Comparison of ENCODE assay signal across 8 cellular contexts in genomic region chr22:44497218-44497903, GRCh38. TPM values are rescaled to one million over a fixed set of nuclear protein-coding genes. Genes with fewer than 3 reads are reported as not detected.
DNase-seq lines count a peak whose midpoint lies in the region; ATAC-seq and TF ChIP-seq lines count a peak whose summit lies in the region.

No MANE protein-coding gene starts in this region.

- no peaks in the 10 kb centered on the region for H3K36me3 Mint-ChIP-seq in IgD-negative memory B cell

- peak overlapping the region; percentile 33 to 80 (median 76) for H3K4me3 Mint-ChIP-seq in IgD-negative memory B cell

- H3K4me3 ChIP-seq in mammary epithelial cell (replicated peaks in 1 of 3; ENCODE audit: insufficient read depth in 1 of 3, low read depth in 2 of 3, low read length in 3 of 3) = peak overlapping the region; percentile 62 to 80 (median 72)

- no peaks in the 10 kb centered on the region for H3K36me3 ChIP-seq in mammary epithelial cell (ENCODE audit: insufficient read depth, low read length)

- peaks cover 2 to 4% (median 3%) of the 10 kb centered on the region in 3 donors for H3K9me3 Mint-ChIP-seq in IgD-negative memory B cell

- peaks cover 23% of the 10 kb centered on the region for H3K79me2 ChIP-seq in mammary epithelial cell (ENCODE audit: insufficient read depth, low read length)

- H3K27ac ChIP-seq in C4-2B (peak overlapping the region; percentile 91), mammary epithelial cell (ENCODE audit: insufficient read depth, low read depth, low read length) (peak overlapping the region; percentile 76), layer of hippocampus (ENCODE audit: low read depth, low read length) (peak overlapping the region; percentile 71), substantia nigra (ENCODE audit: low read depth, low read length, poor library complexity, severe bottlenecking) (peak overlapping the region; percentile 71)

- CTCF ChIA-PET in mammary epithelial cell (lab: Charles Lee; ENCODE audit: low non-redundant PET) = no interaction called here

- DNase-seq in mammary epithelial cell = peak; percentile 3
- peak in 4 of 49 donors; percentile 17 to 74 (median 36) for DNase-seq in substantia nigra (lab: John Stamatoyannopoulos, UW)

- 38% methylated on average over 30 of the region's 49 CpGs for WGBS in mammary epithelial cell (ENCODE audit: low coverage, missing lambda C conversion rate)

- TF ChIP-seq CTCF in C4-2B (conservative IDR thresholded peaks at IDR 0.05) (no peak), mammary epithelial cell (conservative IDR thresholded peaks at IDR 0.05 in 1 of 2, IDR thresholded peaks at IDR 0.05 in 1 of 2; ENCODE audit: extremely low read depth in 1 of 2, insufficient read depth in 1 of 2, low read depth in 1 of 2, low read length in 2 of 2) (no peak)

- H3K4me2 ChIP-seq in mammary epithelial cell (ENCODE audit: insufficient read depth, low read depth, low read length) = peak overlapping the region; percentile 100

- no peaks in the 10 kb centered on the region for H4K20me1 ChIP-seq in mammary epithelial cell (ENCODE audit: insufficient read depth, low read length)

- peaks cover 10% of the 10 kb centered on the region for H3K4me1 ChIP-seq in mammary epithelial cell (ENCODE audit: insufficient read depth, low read length)

- peak overlapping the region; percentile 66 for H3K9ac ChIP-seq in mammary epithelial cell (ENCODE audit: insufficient read depth, low read length)

- no peak for ATAC-seq in GM18861 (IDR thresholded peaks at IDR 0.05; ENCODE audit: unreplicated experiment)
- no peak for ATAC-seq in HG02938 (IDR thresholded peaks at IDR 0.05; ENCODE audit: unreplicated experiment)
- no peak for ATAC-seq in GM19467 (IDR thresholded peaks at IDR 0.05; ENCODE audit: unreplicated experiment)

- H2AFZ ChIP-seq in mammary epithelial cell (ENCODE audit: low read depth, low read length) = peak overlapping the region; percentile 96

- H3K27me3 Mint-ChIP-seq in IgD-negative memory B cell = peaks cover 3% of the 10 kb centered on the region

- H3K9me3 ChIP-seq in mammary epithelial cell (replicated peaks; ENCODE audit: insufficient read depth, low read length) = no peaks in the 10 kb centered on the region

- dilution Hi-C loops in mammary epithelial cell (cut with HindIII; ENCODE audit: low sequenced_read_pairs) = no loop called here

- no peaks in the 10 kb centered on the region for H3K27me3 ChIP-seq in mammary epithelial cell (ENCODE audit: insufficient read depth, low read length)
- no peaks in the 10 kb centered on the region for H3K27me3 ChIP-seq in layer of hippocampus (ENCODE audit: control insufficient read depth, insufficient read depth, low read length)

- intact Hi-C loops in mammary epithelial cell (cut with micrococcal nuclease) = loop anchor here (5.0 kb wide), 1 partner anchor 75 kb away; no protein-coding TSS in a partner anchor

- peaks cover 4 to 10% (median 4%) of the 10 kb centered on the region in 3 donors for H3K4me1 Mint-ChIP-seq in IgD-negative memory B cell

- peak overlapping the region in 1 of 3 donors; percentile 72 for H3K27ac Mint-ChIP-seq in IgD-negative memory B cell

- in situ Hi-C loops in mammary epithelial cell (cut with MboI; ENCODE audit: low sequenced_read_pairs in 2 of 2) = no loop called here

- no TSS peak for BruUV-seq in mammary epithelial cell (replicated peaks; lab: Mats Ljungman, UMichigan)

RNA-seq across cellular contexts. Expression of gene RTL6, which starts 0.7 kb away (rescaled TPM):
- polyA plus RNA-seq in IgD-negative memory B cell = 1.6 TPM
- 10 to 100 TPM; 17.0 to 19.8 TPM for total RNA-seq in mammary epithelial cell
- polyA plus RNA-seq in mammary epithelial cell = 14.3 TPM
- polyA minus RNA-seq in mammary epithelial cell = 32.6 TPM
